Comparison of ENCODE assay signal across 13 cellular contexts in the genomic region with DNA sequence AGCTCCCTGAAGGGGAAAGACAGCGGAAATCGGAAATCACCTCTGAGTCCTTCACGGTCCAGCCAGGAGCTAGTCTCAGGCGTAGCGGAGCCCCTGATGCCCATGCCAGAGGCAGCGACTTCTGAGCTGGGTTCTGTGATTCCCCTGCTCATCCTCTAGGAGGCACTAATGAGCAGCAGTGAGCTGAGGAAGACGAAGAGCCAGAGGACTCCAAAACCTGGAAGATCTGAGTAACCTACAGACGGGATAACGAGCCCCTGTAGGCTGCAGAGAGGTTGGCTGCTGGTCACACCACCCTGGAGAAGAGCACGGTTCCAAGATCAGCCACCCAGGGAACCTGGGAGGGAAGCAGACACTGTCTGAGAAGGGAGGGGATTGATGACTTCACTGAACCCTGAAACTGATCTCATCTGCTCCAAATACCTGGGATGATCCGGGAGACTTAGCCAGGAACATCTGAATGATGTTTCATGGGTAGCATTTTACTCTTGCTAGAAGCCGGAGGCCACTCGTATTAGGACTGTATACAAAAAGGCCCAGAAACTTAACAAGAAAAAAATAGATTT.
DNase-seq lines count a peak whose midpoint lies in the region; ATAC-seq and TF ChIP-seq lines count a peak whose summit lies in the region.
"Had no signal": no experiment of that assay in that cellular context is flagged by ENCODE, and none has a peak within 500 bp of the region (broad histone marks: within the 10 kb centered on the region; RNA-seq: fewer than 3 reads in every experiment).

No MANE protein-coding gene starts in this region.

- DNase-seq in DMS 273 (lab: John Stamatoyannopoulos, UW; ENCODE audit: unreplicated experiment): peak; percentile 62
- no peak for DNase-seq in DMS 273 treated with DMSO at 0.1 percent for 48 hours (lab: John Stamatoyannopoulos, UW)
- peak in 2 of 61 donors; percentile 12 to 21 for DNase-seq in caudate nucleus (lab: John Stamatoyannopoulos, UW)
- DNase-seq in Calu3: no peak
- DNase-seq: 8988T; effector memory CD4-positive, alpha-beta T cell; Peyer's patch; stimulated activated CD4-positive, alpha-beta T cell treated with anti-CD3 and anti-CD28 coated beads, Interleukin-2, amount 100 ng/mL, for 48 hours had no signal

- no TSS peak for BruUV-seq in Calu3 (replicated peaks; lab: Mats Ljungman, UMichigan)

- H3K27ac ChIP-seq in caudate nucleus (ENCODE audit: low read depth, low read length): peak overlapping the region; percentile 18
- H3K27ac ChIP-seq in parathyroid adenoma: no peak overlapping the region
- H3K27ac ChIP-seq: Peyer's patch had no signal

- CTCF ChIA-PET in Calu3 (lab: Charles Lee): no interaction called here

- TF ChIP-seq CTCF in LNCAP (IDR thresholded peaks at IDR 0.05) (peak; percentile 84), parathyroid adenoma (IDR thresholded peaks at IDR 0.05) (peak; percentile 18), Calu3 (IDR thresholded peaks at IDR 0.05; ENCODE audit: unreplicated experiment) (no peak)

- H3K27ac Mint-ChIP-seq in Calu3 (ENCODE audit: unreplicated experiment): no peak overlapping the region
- H3K27ac Mint-ChIP-seq: activated naive CD4-positive, alpha-beta T cell treated with anti-CD3 and anti-CD28 coated beads, Interleukin-2, amount 50 U/mL, for 24 hours had no signal

- H3K9me3 Mint-ChIP-seq in Calu3 (ENCODE audit: low read depth, unreplicated experiment): peaks cover 16% of the 10 kb centered on the region

- intact Hi-C loops in Calu3 (cut with micrococcal nuclease; ENCODE audit: unreplicated experiment): no loop called here

- H3K4me1 Mint-ChIP-seq in Calu3 (ENCODE audit: low read depth, unreplicated experiment): no peaks in the 10 kb centered on the region
- H3K4me1 Mint-ChIP-seq: activated naive CD4-positive, alpha-beta T cell treated with anti-CD3 and anti-CD28 coated beads, Interleukin-2, amount 50 U/mL, for 24 hours had no signal

- H3K9ac ChIP-seq in parathyroid adenoma: no peak overlapping the region

- no peaks in the 10 kb centered on the region for H3K9me3 ChIP-seq in parathyroid adenoma (ENCODE audit: control insufficient read depth, low read length)
- H3K9me3 ChIP-seq: Peyer's patch had no signal

- H3K27me3 Mint-ChIP-seq in Calu3 (ENCODE audit: unreplicated experiment): no peaks in the 10 kb centered on the region

- H3K36me3 Mint-ChIP-seq in Calu3 (ENCODE audit: insufficient read depth, unreplicated experiment): no peaks in the 10 kb centered on the region
- H3K36me3 Mint-ChIP-seq: activated naive CD4-positive, alpha-beta T cell treated with anti-CD3 and anti-CD28 coated beads, Interleukin-2, amount 50 U/mL, for 24 hours had no signal

- H3K36me3 ChIP-seq in parathyroid adenoma (ENCODE audit: control insufficient read depth, insufficient read depth, low read length): no peaks in the 10 kb centered on the region
- H3K36me3 ChIP-seq: Peyer's patch had no signal

- ATAC-seq in GM21526 (IDR thresholded peaks at IDR 0.05; ENCODE audit: low FRiP score, unreplicated experiment): no peak
- no peak for ATAC-seq in HG02623 (IDR thresholded peaks at IDR 0.05; ENCODE audit: unreplicated experiment)

- H3K79me2 ChIP-seq in parathyroid adenoma: no peaks in the 10 kb centered on the region

- no peak overlapping the region for H2AFZ ChIP-seq in parathyroid adenoma

- no peaks in the 10 kb centered on the region for H3K4me1 ChIP-seq in parathyroid adenoma
- H3K4me1 ChIP-seq: Peyer's patch had no signal

- no peaks in the 10 kb centered on the region for H3K27me3 ChIP-seq in parathyroid adenoma (ENCODE audit: control insufficient read depth, insufficient read depth, low read length)
- H3K27me3 ChIP-seq: Peyer's patch had no signal

- no peak overlapping the region for H3K4me2 ChIP-seq in parathyroid adenoma (ENCODE audit: low read length)

- no peak overlapping the region for H3K4me3 ChIP-seq in parathyroid adenoma (ENCODE audit: low read depth, low read length)
- H3K4me3 ChIP-seq: Peyer's patch had no signal

- no peak overlapping the region for H3K4me3 Mint-ChIP-seq in Calu3 (ENCODE audit: low read depth, unreplicated experiment)
- H3K4me3 Mint-ChIP-seq: activated naive CD4-positive, alpha-beta T cell treated with anti-CD3 and anti-CD28 coated beads, Interleukin-2, amount 50 U/mL, for 24 hours had no signal
